ENCODE assay signal across 1 cellular context in genomic region chr1:3900150-3900968, GRCh38.
TF ChIP-seq lines count a peak whose summit lies in the region.

Gene C1orf174, minus strand, starts transcription at chr1:3900272. Its CDS starts 86 bp downstream, at chr1:3900186.

TF ChIP-seq in HEK293, 187 proteins besides CTCF, POLR2A, EP300 and RAD21 (continued from another document and continues in another):
- TF ChIP-seq ZNF398 (tag by site-specific recombination; IDR thresholded peaks at IDR 0.05) (peak; percentile 63), ZNF362 (tag by site-specific recombination; IDR thresholded peaks at IDR 0.05) (peak; percentile 94; the same call in 1 of the 2 replicates), ZNF48 (tag by site-specific recombination; IDR thresholded peaks at IDR 0.05) (no peak), ZNF292 (tag by site-specific recombination; IDR thresholded peaks at IDR 0.05; ENCODE audit: borderline replicate concordance, low read depth) (no peak), ZNF354C (tag by site-specific recombination; IDR thresholded peaks at IDR 0.05; ENCODE audit: borderline replicate concordance, low read depth) (no peak), ZNF132 (tag by site-specific recombination; IDR thresholded peaks at IDR 0.05; ENCODE audit: borderline replicate concordance) (no peak), ZNF488 (tag by site-specific recombination; IDR thresholded peaks at IDR 0.05) (no peak), KLF8 (tag by site-specific recombination; IDR thresholded peaks at IDR 0.05) (peak; percentile 62), ELK4 (IDR thresholded peaks at IDR 0.05; ENCODE audit: borderline replicate concordance, low read depth, low read length) (no peak), ZNF18 (tag by site-specific recombination; IDR thresholded peaks at IDR 0.05) (no peak), FEZF1 (tag by site-specific recombination; IDR thresholded peaks at IDR 0.05) (no peak), ZNF510 (tag by site-specific recombination; IDR thresholded peaks at IDR 0.05; ENCODE audit: insufficient replicate concordance) (no peak), ZNF670 (tag by site-specific recombination; IDR thresholded peaks at IDR 0.05; ENCODE audit: low read depth) (no peak), RBAK (tag by site-specific recombination; IDR thresholded peaks at IDR 0.05) (no peak), SP2 (tag by site-specific recombination; IDR thresholded peaks at IDR 0.05) (no peak), ZNF626 (tag by site-specific recombination; IDR thresholded peaks at IDR 0.05) (no peak), ZNF169 (tag by site-specific recombination; IDR thresholded peaks at IDR 0.05) (no peak), ZBTB17 (tag by site-specific recombination; IDR thresholded peaks at IDR 0.05) (peak; percentile 76; the same call in 1 of the 2 replicates), ZNF248 (tag by site-specific recombination; IDR thresholded peaks at IDR 0.05) (no peak), ZNF426 (tag by site-specific recombination; IDR thresholded peaks at IDR 0.05) (no peak), SETDB1 (IDR thresholded peaks at IDR 0.05; ENCODE audit: insufficient read length, low read length) (no peak), ZBTB7A (tag by site-specific recombination; IDR thresholded peaks at IDR 0.05; ENCODE audit: low read depth) (peak; percentile 99), ZNF350 (tag by site-specific recombination; IDR thresholded peaks at IDR 0.05) (no peak), ZEB2 (tag by site-specific recombination; IDR thresholded peaks at IDR 0.05) (peak; percentile 72), ZNF335 (tag by site-specific recombination; conservative IDR thresholded peaks at IDR 0.05) (peak; percentile 90; the same call in 1 of the 2 replicates), ZNF518A (tag by site-specific recombination; conservative IDR thresholded peaks at IDR 0.05; ENCODE audit: low read depth) (peak; percentile 39; the same call in 1 of the 2 replicates), ZNF19 (tag by site-specific recombination; IDR thresholded peaks at IDR 0.05; ENCODE audit: low read depth) (no peak), ZNF174 (tag by site-specific recombination; IDR thresholded peaks at IDR 0.05) (no peak), ZXDB (tag by site-specific recombination; IDR thresholded peaks at IDR 0.05) (peak; percentile 96), ZNF202 (tag by site-specific recombination; IDR thresholded peaks at IDR 0.05; ENCODE audit: borderline replicate concordance) (no peak), SP3 (tag by site-specific recombination; IDR thresholded peaks at IDR 0.05) (no peak; the same call in none of the 2 replicates), KLF1 (tag by site-specific recombination; IDR thresholded peaks at IDR 0.05) (no peak), ZNF341 (tag by site-specific recombination; IDR thresholded peaks at IDR 0.05; ENCODE audit: low read depth) (peak; percentile 97), ZBTB49 (tag by site-specific recombination; IDR thresholded peaks at IDR 0.05; ENCODE audit: low read depth) (no peak), ZBTB6 (tag by site-specific recombination; IDR thresholded peaks at IDR 0.05) (no peak), ZSCAN18 (tag by site-specific recombination; IDR thresholded peaks at IDR 0.05) (no peak), ZSCAN16 (tag by site-specific recombination; IDR thresholded peaks at IDR 0.05) (no peak), ZNF175 (tag by site-specific recombination; IDR thresholded peaks at IDR 0.05) (no peak), ZNF133 (tag by site-specific recombination; IDR thresholded peaks at IDR 0.05) (no peak), ZNF792 (tag by site-specific recombination; IDR thresholded peaks at IDR 0.05) (no peak), BCL11A (tag by site-specific recombination; IDR thresholded peaks at IDR 0.05; ENCODE audit: low read depth) (peak; percentile 99), YY1 (tag by site-specific recombination; IDR thresholded peaks at IDR 0.05) (peak; percentile 100), GLIS2 (tag by site-specific recombination; IDR thresholded peaks at IDR 0.05) (no peak), ZNF24 (tag by site-specific recombination; IDR thresholded peaks at IDR 0.05) (peak; percentile 73), PRDM1 (tag by site-specific recombination; IDR thresholded peaks at IDR 0.05) (no peak), ZBTB20 (tag by site-specific recombination; IDR thresholded peaks at IDR 0.05) (peak; percentile 79; the same call in 1 of the 2 replicates), ZNF768 (tag by site-specific recombination; IDR thresholded peaks at IDR 0.05) (no peak), ZNF701 (tag by site-specific recombination; IDR thresholded peaks at IDR 0.05) (no peak), GLI4 (tag by site-specific recombination; IDR thresholded peaks at IDR 0.05) (no peak), SALL2 (tag by site-specific recombination; IDR thresholded peaks at IDR 0.05; ENCODE audit: borderline replicate concordance) (no peak), KLF9 (tag by site-specific recombination; IDR thresholded peaks at IDR 0.05; ENCODE audit: low read depth) (no peak), ZFP41 (tag by site-specific recombination; IDR thresholded peaks at IDR 0.05; ENCODE audit: borderline replicate concordance) (no peak), ZNF416 (tag by site-specific recombination; IDR thresholded peaks at IDR 0.05) (no peak), ZNF596 (tag by site-specific recombination; IDR thresholded peaks at IDR 0.05) (no peak), ZNF560 (tag by site-specific recombination; IDR thresholded peaks at IDR 0.05; ENCODE audit: borderline replicate concordance) (no peak), ZNF785 (tag by site-specific recombination; IDR thresholded peaks at IDR 0.05) (no peak)
